In the genomic region with DNA sequence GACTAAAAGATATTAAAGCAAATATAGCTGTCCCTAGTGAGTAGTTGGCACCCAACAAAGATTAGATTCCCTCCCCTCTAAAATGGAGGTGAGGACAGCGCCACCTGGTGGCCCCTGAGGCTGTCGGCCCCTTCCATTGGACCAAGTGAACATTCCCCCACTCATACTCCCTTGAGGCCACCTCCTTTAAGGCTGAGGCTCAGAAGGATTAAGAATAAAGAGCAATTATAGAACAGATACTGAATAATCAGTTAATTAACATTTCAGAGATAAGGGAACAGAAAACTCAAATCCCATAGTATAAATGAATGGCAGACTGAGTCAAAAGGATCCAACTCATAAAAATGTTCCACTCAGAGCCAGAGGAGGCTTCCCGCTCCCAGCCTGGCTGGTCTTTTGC, we compare ENCODE assay signal across 9 cellular contexts.
A peak's percentile ranks its signal among the peaks of the same experiment; 100 is the strongest.
DNase-seq lines count a peak whose midpoint lies in the region; ATAC-seq and TF ChIP-seq lines count a peak whose summit lies in the region.
"Had no signal": no experiment of that assay in that cellular context is flagged by ENCODE, and none has a peak within 500 bp of the region (broad histone marks: within the 10 kb centered on the region; RNA-seq: fewer than 3 reads in every experiment).

No MANE protein-coding gene starts in this region.

- no peaks in the 10 kb centered on the region for H3K79me2 ChIP-seq in DOHH2 (ENCODE audit: control insufficient read depth, low read length)

- H3K4me1 ChIP-seq in DOHH2 (ENCODE audit: control insufficient read depth, low read length) (no peaks in the 10 kb centered on the region), lower lobe of right lung (no peaks in the 10 kb centered on the region)

- H3K9me2 ChIP-seq in DOHH2 (replicated peaks; ENCODE audit: control insufficient read depth, low read length), result no peaks in the 10 kb centered on the region

- H3K36me3 ChIP-seq in DOHH2 (ENCODE audit: control insufficient read depth, low read length), result no peaks in the 10 kb centered on the region
- no peaks in the 10 kb centered on the region for H3K36me3 ChIP-seq in lower lobe of right lung

- peak; percentile 29 for ATAC-seq in GM19468 (IDR thresholded peaks at IDR 0.05; ENCODE audit: extremely low read depth, unreplicated experiment)
- ATAC-seq in lower lobe of right lung, result peak in 1 of 2 donors; percentile 39
- ATAC-seq: T-helper 17 cell had no signal

- H3K9me3 ChIP-seq in DOHH2 (ENCODE audit: control insufficient read depth, insufficient read depth, low read length) (no peaks in the 10 kb centered on the region), lower lobe of right lung (no peaks in the 10 kb centered on the region)

- H3K4me3 ChIP-seq in DOHH2 (ENCODE audit: low read length) (no peak overlapping the region), LNCaP clone FGC (ENCODE audit: low read depth, low read length) (no peak overlapping the region), lower lobe of right lung (no peak overlapping the region)

- H3K27me3 ChIP-seq in DOHH2 (ENCODE audit: control insufficient read depth, low read length) (no peaks in the 10 kb centered on the region; the same call in 1 of the 2 replicates), lower lobe of right lung (ENCODE audit: low read depth) (no peaks in the 10 kb centered on the region)

- intact Hi-C loops in lower lobe of right lung (cut with DNase I), result no loop called here

- H3K4me2 ChIP-seq in DOHH2 (ENCODE audit: low read length), result no peak overlapping the region

- DNase-seq in LNCaP clone FGC (ENCODE audit: low read depth) (no peak), activated gamma-delta T cell (lab: John Stamatoyannopoulos, UW) (peak; percentile 6), lower lobe of right lung (no peak), GF-D8 (lab: John Stamatoyannopoulos, UW) (no peak), NCI-H2107 (lab: John Stamatoyannopoulos, UW) (no peak), DMS153 treated with DMSO at 0.1 percent for 48 hours (lab: John Stamatoyannopoulos, UW; ENCODE audit: unreplicated experiment) (no peak)

- H3F3A ChIP-seq in DOHH2 (ENCODE audit: control insufficient read depth, insufficient read depth), result no peaks in the 10 kb centered on the region

- H3K27ac ChIP-seq in DOHH2 (ENCODE audit: low read depth, low read length) (no peak overlapping the region), lower lobe of right lung (no peak overlapping the region)

- TF ChIP-seq CTCF in DOHH2 (IDR thresholded peaks at IDR 0.05; ENCODE audit: low read depth, low read length, poor library complexity, severe bottlenecking), result peak; percentile 96
- peak; percentile 76 for TF ChIP-seq CTCF in LNCaP clone FGC (IDR thresholded peaks at IDR 0.05; ENCODE audit: control insufficient read depth, extremely low read depth, insufficient read depth)
- TF ChIP-seq CTCF in lower lobe of right lung (IDR thresholded peaks at IDR 0.05), result peak; percentile 63

- no peaks in the 10 kb centered on the region for H4K20me1 ChIP-seq in DOHH2 (ENCODE audit: control insufficient read depth, insufficient read depth, low read depth, low read length)
